Comparison of ENCODE assay signal across 14 cellular contexts in genomic region chr22:41768420-41768819, GRCh38. TPM values are rescaled to one million over a fixed set of nuclear protein-coding genes. Genes with fewer than 3 reads are reported as not detected.
DNase-seq lines count a peak whose midpoint lies in the region; ATAC-seq and TF ChIP-seq lines count a peak whose summit lies in the region.
"Had no signal": no experiment of that assay in that cellular context is flagged by ENCODE, and none has a peak within 500 bp of the region (broad histone marks: within the 10 kb centered on the region; RNA-seq: fewer than 3 reads in every experiment).

No MANE protein-coding gene starts in this region.

- H2AFZ ChIP-seq in HCT116 (ENCODE audit: low read depth, low read length, poor library complexity, severe bottlenecking) = peak overlapping the region; percentile 17

- no peak overlapping the region for H3K9ac ChIP-seq in HCT116 (ENCODE audit: low read length)

- no peaks in the 10 kb centered on the region for H3K79me2 ChIP-seq in HCT116 (ENCODE audit: insufficient read depth, low read length)

- H3K27ac ChIP-seq in A673 (ENCODE audit: low read depth, low read length, poor library complexity, severe bottlenecking) (no peak overlapping the region), HCT116 (ENCODE audit: low read depth, low read length) (no peak overlapping the region)
- H3K27ac ChIP-seq: VCaP had no signal

- no peak for ATAC-seq in HCT116
- peak; percentile 49 for ATAC-seq in activated B cell treated with CpG ODN at 0.5 μM for 24 hours (ENCODE audit: low read depth)
- ATAC-seq in HG03442 (IDR thresholded peaks at IDR 0.05; ENCODE audit: unreplicated experiment) = no peak

- H3K4me1 ChIP-seq in A673 (ENCODE audit: insufficient read depth, low read length, poor library complexity, severe bottlenecking) (no peaks in the 10 kb centered on the region), HCT116 (ENCODE audit: control insufficient read depth in 1 of 2, insufficient read depth in 2 of 2, low read length in 2 of 2) (peaks cover 7 to 39% of the 10 kb centered on the region in 2 experiments)

- H3K9me3 ChIP-seq in A673 (ENCODE audit: low read depth, low read length, poor library complexity, severe bottlenecking) (no peaks in the 10 kb centered on the region), HCT116 (ENCODE audit: control insufficient read depth in 1 of 2, insufficient read depth in 1 of 2, low read depth in 1 of 2, low read length in 2 of 2) (no peaks in the 10 kb centered on the region)

- H3K4me3 Mint-ChIP-seq in activated B cell treated with CpG ODN at 0.5 μM for 24 hours = no peak overlapping the region
- H3K4me3 Mint-ChIP-seq: CD4-positive, CD25-positive, alpha-beta regulatory T cell; naive B cell had no signal

- TF ChIP-seq CTCF in A673 (conservative IDR thresholded peaks at IDR 0.05; ENCODE audit: low read depth, low read length) (no peak), HCT116 (IDR thresholded peaks at IDR 0.05 in 2 of 3, conservative IDR thresholded peaks at IDR 0.05 in 1 of 3; ENCODE audit: borderline replicate concordance in 1 of 3, insufficient read depth in 1 of 3, low read depth in 2 of 3, low read length in 2 of 3) (no peak), activated B cell treated with CpG ODN at 0.5 μM for 24 hours (IDR thresholded peaks at IDR 0.05) (no peak), GM10248 (IDR thresholded peaks at IDR 0.05; ENCODE audit: control extremely low read depth, extremely low read depth, low read depth, missing control alignments) (no peak)

- H3K9me2 ChIP-seq in HCT116 (ENCODE audit: insufficient read depth) = 0 out of 2 replicates have a peak, but pooled peaks cover 2% of the 10 kb centered on the region

- H4K20me1 ChIP-seq in HCT116 (ENCODE audit: insufficient read depth) = no peaks in the 10 kb centered on the region

- no peaks in the 10 kb centered on the region for H3K36me3 ChIP-seq in A673 (ENCODE audit: insufficient read depth, low read length, poor library complexity, severe bottlenecking)
- no peaks in the 10 kb centered on the region for H3K36me3 ChIP-seq in HCT116 (ENCODE audit: control insufficient read depth in 1 of 2, insufficient read depth in 2 of 2, low read length in 2 of 2)

- BruUV-seq in A673 (replicated peaks; lab: Mats Ljungman, UMichigan) (no TSS peak), HCT116 (replicated peaks; lab: Mats Ljungman, UMichigan) (no TSS peak)

- CTCF ChIA-PET in A673 (lab: Charles Lee) (interaction anchor here (0.6 kb wide), 1 partner anchor 349 kb away, joined by 3 read pairs; no protein-coding TSS in a partner anchor), HCT116 (lab: Charles Lee) (interaction anchor here (1.0 to 1.9 kb wide), 2 partner anchors 22 to 71 kb away, joined by 6 read pairs; no protein-coding TSS in a partner anchor), activated B cell treated with CpG ODN at 0.5 μM for 24 hours (lab: Charles Lee) (interaction anchor here (0.6 to 1.2 kb wide), 2 partner anchors 71 to 1110 kb away, joined by 4 read pairs; no protein-coding TSS in a partner anchor), GM10248 (lab: Yijun Ruan, JAX) (interaction anchor here (0.6 to 3.9 kb wide), 7 partner anchors 11 to 749 kb away, joined by 3 to 19 read pairs (median 11); partner anchors contain the start of genes CCDC134 and MEI1)

- no peaks in the 10 kb centered on the region for H3K9me3 Mint-ChIP-seq in activated B cell treated with CpG ODN at 0.5 μM for 24 hours
- H3K9me3 Mint-ChIP-seq: CD4-positive, CD25-positive, alpha-beta regulatory T cell; naive B cell had no signal

- peak overlapping the region; percentile 4 for H3K27ac Mint-ChIP-seq in activated B cell treated with CpG ODN at 0.5 μM for 24 hours
- H3K27ac Mint-ChIP-seq: naive B cell had no signal

- peaks cover 3% of the 10 kb centered on the region for H3K4me1 Mint-ChIP-seq in activated B cell treated with CpG ODN at 0.5 μM for 24 hours

- TF ChIP-seq RAD21 in HCT116 (IDR thresholded peaks at IDR 0.05; ENCODE audit: low read depth) = no peak

- peak overlapping the region; percentile 19; the same call in 1 of the 2 replicates for H3K4me2 ChIP-seq in HCT116 (ENCODE audit: low read length)

- POLR2A ChIA-PET in A673 (lab: Charles Lee; ENCODE audit: low non-redundant PET) (interaction anchor here (0.7 kb wide), 1 partner anchor 16 kb away, joined by 5 read pairs; no protein-coding TSS in a partner anchor), HCT116 (lab: Charles Lee) (no interaction called here), activated B cell treated with CpG ODN at 0.5 μM for 24 hours (lab: Charles Lee) (interaction anchor here (0.6 to 2.2 kb wide), 2 partner anchors 13 to 157 kb away, joined by 3 to 9 read pairs; no protein-coding TSS in a partner anchor), GM10248 (lab: Yijun Ruan, JAX) (interaction anchor here (0.6 kb wide), 2 partner anchors 141 to 437 kb away, joined by 3 to 4 read pairs; no protein-coding TSS in a partner anchor)

- DNase-seq in A673 (ENCODE audit: low spot score) (peak; percentile 54), HCT116 (ENCODE audit: low read depth, low spot score) (no peak), activated B cell treated with CpG ODN at 0.5 μM for 24 hours (no peak), glomerular endothelial cell (ENCODE audit: extremely low read depth, low read depth, low spot score) (peak; percentile 27), GM10248 (ENCODE audit: extremely low spot score) (no peak), DMS53 treated with DMSO at 0.1 percent for 48 hours (lab: John Stamatoyannopoulos, UW; ENCODE audit: unreplicated experiment) (no peak), DMS79 (lab: John Stamatoyannopoulos, UW) (no peak)
- DNase-seq: activated effector memory CD4-positive, alpha-beta T cell treated with Interleukin-2 at 50 U/mL for 16 hours; CD4-positive, CD25-positive, alpha-beta regulatory T cell; naive B cell; NCI-H1694 treated with DMSO at 0.1 percent for 48 hours; stimulated activated CD4-positive, alpha-beta T cell treated with anti-CD3 and anti-CD28 coated beads, Interleukin-12 subunit alpha, Interleukin-12 subunit beta, amount 100 ng/mL, for 4 hours had no signal

- H3K27me3 Mint-ChIP-seq in activated B cell treated with CpG ODN at 0.5 μM for 24 hours = no peaks in the 10 kb centered on the region

- H3K27me3 ChIP-seq in A673 (replicated peaks; ENCODE audit: insufficient read depth, low read depth, low read length, poor library complexity) (no peaks in the 10 kb centered on the region), HCT116 (ENCODE audit: insufficient read depth, low read length) (no peaks in the 10 kb centered on the region)

- no peak for TF ChIP-seq POLR2A in HCT116 (IDR thresholded peaks at IDR 0.05; ENCODE audit: borderline replicate concordance, extremely low read depth, insufficient read depth, insufficient read length)

- intact Hi-C loops in A673 (cut with micrococcal nuclease; ENCODE audit: unreplicated experiment) (no loop called here), HCT116 (cut with micrococcal nuclease) (no loop called here), activated B cell treated with CpG ODN at 0.5 μM for 24 hours (cut with micrococcal nuclease) (no loop called here)

- RAD21 ChIA-PET in HCT116 (lab: Charles Lee; ENCODE audit: low non-redundant PET in 1 of 2, low total read pairs in 2 of 2, uncharacterized antibody in 2 of 2, unreplicated experiment in 2 of 2) = no interaction called here

- H3K36me3 Mint-ChIP-seq in activated B cell treated with CpG ODN at 0.5 μM for 24 hours (ENCODE audit: low read depth) = no peaks in the 10 kb centered on the region
- H3K36me3 Mint-ChIP-seq: CD4-positive, CD25-positive, alpha-beta regulatory T cell; naive B cell had no signal

- H3K4me3 ChIP-seq in A673 (ENCODE audit: low read depth, low read length, poor library complexity, severe bottlenecking) = no peak overlapping the region
- no peak overlapping the region for H3K4me3 ChIP-seq in HCT116 (replicated peaks in 1 of 2; ENCODE audit: low read depth in 1 of 2, low read length in 2 of 2)

TF ChIP-seq in HCT116, 20 proteins besides CTCF, POLR2A, EP300 and RAD21 (continues in another document):
- TF ChIP-seq POLR2AphosphoS5 (IDR thresholded peaks at IDR 0.05; ENCODE audit: low read depth, low read length) (no peak), YY1 (IDR thresholded peaks at IDR 0.05; ENCODE audit: extremely low read depth, insufficient replicate concordance, low read depth, low read length) (no peak), EZH2 (IDR thresholded peaks at IDR 0.05) (no peak), EGR1 (IDR thresholded peaks at IDR 0.05; ENCODE audit: low read depth) (no peak), SP1 (IDR thresholded peaks at IDR 0.05; ENCODE audit: low read depth) (no peak), TCF7L2 (IDR thresholded peaks at IDR 0.05; ENCODE audit: borderline replicate concordance, extremely low read depth, insufficient read depth, insufficient read length) (no peak)
- TF ChIP-seq, protein P1, sequence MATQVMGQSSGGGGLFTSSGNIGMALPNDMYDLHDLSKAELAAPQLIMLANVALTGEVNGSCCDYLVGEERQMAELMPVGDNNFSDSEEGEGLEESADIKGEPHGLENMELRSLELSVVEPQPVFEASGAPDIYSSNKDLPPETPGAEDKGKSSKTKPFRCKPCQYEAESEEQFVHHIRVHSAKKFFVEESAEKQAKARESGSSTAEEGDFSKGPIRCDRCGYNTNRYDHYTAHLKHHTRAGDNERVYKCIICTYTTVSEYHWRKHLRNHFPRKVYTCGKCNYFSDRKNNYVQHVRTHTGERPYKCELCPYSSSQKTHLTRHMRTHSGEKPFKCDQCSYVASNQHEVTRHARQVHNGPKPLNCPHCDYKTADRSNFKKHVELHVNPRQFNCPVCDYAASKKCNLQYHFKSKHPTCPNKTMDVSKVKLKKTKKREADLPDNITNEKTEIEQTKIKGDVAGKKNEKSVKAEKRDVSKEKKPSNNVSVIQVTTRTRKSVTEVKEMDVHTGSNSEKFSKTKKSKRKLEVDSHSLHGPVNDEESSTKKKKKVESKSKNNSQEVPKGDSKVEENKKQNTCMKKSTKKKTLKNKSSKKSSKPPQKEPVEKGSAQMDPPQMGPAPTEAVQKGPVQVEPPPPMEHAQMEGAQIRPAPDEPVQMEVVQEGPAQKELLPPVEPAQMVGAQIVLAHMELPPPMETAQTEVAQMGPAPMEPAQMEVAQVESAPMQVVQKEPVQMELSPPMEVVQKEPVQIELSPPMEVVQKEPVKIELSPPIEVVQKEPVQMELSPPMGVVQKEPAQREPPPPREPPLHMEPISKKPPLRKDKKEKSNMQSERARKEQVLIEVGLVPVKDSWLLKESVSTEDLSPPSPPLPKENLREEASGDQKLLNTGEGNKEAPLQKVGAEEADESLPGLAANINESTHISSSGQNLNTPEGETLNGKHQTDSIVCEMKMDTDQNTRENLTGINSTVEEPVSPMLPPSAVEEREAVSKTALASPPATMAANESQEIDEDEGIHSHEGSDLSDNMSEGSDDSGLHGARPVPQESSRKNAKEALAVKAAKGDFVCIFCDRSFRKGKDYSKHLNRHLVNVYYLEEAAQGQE (IDR thresholded peaks at IDR 0.05; ENCODE audit: low read depth) = no peak

RNA-seq across cellular contexts. Expression of gene CCDC134, which starts 32.1 kb away (rescaled TPM):
- total RNA-seq in A673 (2021) (25.9 and 27.4 TPM in 2 replicates), HCT116 (2021; ENCODE audit: unreplicated experiment) (15.8 TPM), activated B cell treated with CpG ODN at 0.5 μM for 24 hours (9.2 and 13.2 TPM in 2 replicates), glomerular endothelial cell (4.6 and 5.2 TPM in 2 replicates)
- 5.0 and 5.7 TPM in 2 replicates for polyA plus RNA-seq in HCT116 (2012)

Comparison
In these comparisons a context has a peak if more than half of its experiments do, and no peak if none do; other contexts are left out.
1. DNase-seq: peak in A673 (single experiment) and glomerular endothelial cell (single experiment); none in HCT116 (single experiment), activated B cell treated with CpG ODN at 0.5 μM for 24 hours (single experiment), GM10248 (single experiment), DMS53 treated with DMSO at 0.1 percent for 48 hours (single experiment) and DMS79 (single experiment).